ENCODE assay signal across 18 cellular contexts in genomic region chr22:35575116-35575748, GRCh38. TPM values are rescaled to one million over a fixed set of nuclear protein-coding genes. Genes with fewer than 3 reads are reported as not detected.
A peak's percentile ranks its signal among the peaks of the same experiment; 100 is the strongest.
DNase-seq lines count a peak whose midpoint lies in the region; ATAC-seq, FAIRE-seq and TF ChIP-seq lines count a peak whose summit lies in the region.
"Had no signal": no experiment of that assay in that cellular context is flagged by ENCODE, and none has a peak within 500 bp of the region (broad histone marks: within the 10 kb centered on the region; RNA-seq: fewer than 3 reads in every experiment).

No MANE protein-coding gene starts in this region.

- H3K4me3 ChIP-seq in HepG2 (replicated peaks in 1 of 3; ENCODE audit: insufficient read depth in 1 of 3, low read depth in 2 of 3, low read length in 3 of 3) (no peak overlapping the region), right lobe of liver (no peak overlapping the region), GM12878 (no peak overlapping the region), prostate gland (no peak overlapping the region)
- H3K4me3 ChIP-seq: hepatocyte, neural progenitor cell, sigmoid colon, SK-N-MC, thoracic aorta had no signal

- 67% methylated on average over 6 of the region's 15 CpGs for WGBS in HepG2 (ENCODE audit: low lambda C conversion rate)
- WGBS in right lobe of liver (ENCODE audit: insufficient coverage, low coverage, low lambda C conversion rate, missing lambda C conversion rate) = 0% methylated on average over 1 of the region's 15 CpGs
- WGBS in GM12878 (ENCODE audit: insufficient coverage, insufficient replicate concordance, low lambda C conversion rate, missing lambda C conversion rate) = 29% methylated on average over 15 of the region's 15 CpGs
- WGBS in prostate gland = 61% methylated on average over 15 of the region's 15 CpGs

- H3K27ac ChIP-seq in HepG2 (ENCODE audit: extremely low read length, insufficient read depth, low read length) (no peak overlapping the region), right lobe of liver (no peak overlapping the region), GM12878 (ENCODE audit: control insufficient read depth, insufficient read depth) (no peak overlapping the region), prostate gland (no peak overlapping the region)
- H3K27ac ChIP-seq: hepatocyte, neural progenitor cell, sigmoid colon, SK-N-MC, thoracic aorta had no signal

- TF ChIP-seq POLR2A in HepG2 (IDR thresholded peaks at IDR 0.05; ENCODE audit: insufficient read depth in 1 of 2, low read depth in 2 of 2, low read length in 2 of 2) = no peak
- TF ChIP-seq POLR2A in right lobe of liver (IDR thresholded peaks at IDR 0.05) = no peak
- TF ChIP-seq POLR2A in GM12878 (IDR thresholded peaks at IDR 0.05; ENCODE audit: low read depth, low read length) = no peak
- TF ChIP-seq POLR2A in prostate gland (IDR thresholded peaks at IDR 0.05) = no peak

- SMC1A ChIA-PET in GM12878 (lab: Charles Lee; ENCODE audit: uncharacterized antibody, unreplicated experiment) = interaction anchor here (1.8 kb wide), 1 partner anchor 225 kb away, joined by 7 read pairs; no protein-coding TSS in a partner anchor

- H3K79me2 ChIP-seq in HepG2 (ENCODE audit: insufficient read depth, low read length) (no peaks in the 10 kb centered on the region), GM12878 (ENCODE audit: control insufficient read depth, insufficient read depth, low read length) (no peaks in the 10 kb centered on the region)
- H3K79me2 ChIP-seq: hepatocyte had no signal

- CTCF ChIA-PET in HepG2 (lab: Yijun Ruan, JAX; ENCODE audit: low intra/inter-chr PET ratio, low total read pairs) (no interaction called here), GM12878 (lab: Yijun Ruan, JAX) (interaction anchor here (1.1 to 1.3 kb wide), 2 partner anchors 8 to 146 kb away, joined by 4 to 5 read pairs; no protein-coding TSS in a partner anchor)

- intact Hi-C loops in HepG2 (cut with micrococcal nuclease; ENCODE audit: unreplicated experiment) = no loop called here
- intact Hi-C loops in right lobe of liver (cut with DNase I) = loop anchor here in 1 of 2 donors (10.0 kb wide), 1 partner anchor 230 kb away; no protein-coding TSS in a partner anchor
- intact Hi-C loops in GM12878 (cut with micrococcal nuclease; ENCODE audit: unreplicated experiment) = no loop called here
- intact Hi-C loops in prostate gland (cut with DNase I) = no loop called here

- no peak for ATAC-seq in HepG2
- ATAC-seq in right lobe of liver = no peak
- peak; percentile 27 for ATAC-seq in GM12878
- ATAC-seq in stimulated activated naive CD8-positive, alpha-beta T cell treated with anti-CD3 and anti-CD28 coated beads, Interleukin-15, Interleukin-2, amounts not matched to agents 100 U/mL and 50 U/mL, for 24 hours = peak; percentile 52
- ATAC-seq in HG02642 (IDR thresholded peaks at IDR 0.05; ENCODE audit: poor library complexity, unreplicated experiment) = no peak

- H3K9ac ChIP-seq in HepG2 (ENCODE audit: insufficient read depth, low read depth, low read length) (no peak overlapping the region), GM12878 (ENCODE audit: control insufficient read depth, insufficient read depth, low read length) (no peak overlapping the region)
- H3K9ac ChIP-seq: neural progenitor cell had no signal

- H3K9me3 ChIP-seq in HepG2 (ENCODE audit: low read length) (no peaks in the 10 kb centered on the region), right lobe of liver (no peaks in the 10 kb centered on the region), GM12878 (replicated peaks; ENCODE audit: control insufficient read depth, insufficient read depth, low read length) (no peaks in the 10 kb centered on the region), prostate gland (no peaks in the 10 kb centered on the region)
- H3K9me3 ChIP-seq: sigmoid colon, thoracic aorta had no signal

- H3K27me3 ChIP-seq in HepG2 (ENCODE audit: control insufficient read depth in 1 of 2, insufficient read depth in 2 of 2, low read length in 2 of 2) = peaks cover 0 to 19% of the 10 kb centered on the region in 2 experiments; a peak in 3 of 5 replicates
- H3K27me3 ChIP-seq in right lobe of liver = no peaks in the 10 kb centered on the region
- 0 out of 4 replicates have a peak, but pooled peaks cover 1 to 2% of the 10 kb centered on the region in 2 experiments for H3K27me3 ChIP-seq in GM12878 (replicated peaks in 1 of 2; ENCODE audit: control insufficient read depth in 2 of 2, insufficient read depth in 2 of 2, low read length in 1 of 2)
- no peaks in the 10 kb centered on the region for H3K27me3 ChIP-seq in prostate gland (replicated peaks; ENCODE audit: insufficient read depth)
- H3K27me3 ChIP-seq: hepatocyte, neural progenitor cell, sigmoid colon had no signal

- no peaks in the 10 kb centered on the region for H3K4me1 ChIP-seq in HepG2 (ENCODE audit: insufficient read depth, low read length)
- no peaks in the 10 kb centered on the region for H3K4me1 ChIP-seq in right lobe of liver
- no peaks in the 10 kb centered on the region for H3K4me1 ChIP-seq in GM12878 (ENCODE audit: control insufficient read depth, insufficient read depth, low read length)
- H3K4me1 ChIP-seq in prostate gland (replicated peaks) = no peaks in the 10 kb centered on the region
- H3K4me1 ChIP-seq: sigmoid colon had no signal

- BruUV-seq in HepG2 (replicated peaks; lab: Mats Ljungman, UMichigan) = no TSS peak
- BruUV-seq in GM12878 (replicated peaks; lab: Mats Ljungman, UMichigan) = no TSS peak

- POLR2A ChIA-PET in HepG2 (lab: Yijun Ruan, JAX) (no interaction called here), GM12878 (lab: Charles Lee) (interaction anchor here (0.8 kb wide), 1 partner anchor 196 kb away, joined by 5 read pairs; no protein-coding TSS in a partner anchor)

- H3K4me2 ChIP-seq in HepG2 (ENCODE audit: low read depth, low read length) = no peak overlapping the region
- H3K4me2 ChIP-seq in GM12878 (ENCODE audit: control insufficient read depth, insufficient read depth) = no peak overlapping the region
- H3K4me2 ChIP-seq: hepatocyte, neural progenitor cell had no signal

- no peak for FAIRE-seq in HepG2 (lab: Jason Lieb, UNC)
- FAIRE-seq in GM12878 (lab: Jason Lieb, UNC) = no peak
- FAIRE-seq: kidney had no signal

- no peak for TF ChIP-seq RAD21 in HepG2 (CRISPR knock-in tag; IDR thresholded peaks at IDR 0.05)
- TF ChIP-seq RAD21 in GM12878 (IDR thresholded peaks at IDR 0.05; ENCODE audit: insufficient read depth, low read depth, low read length) = no peak

- DNase-seq in HepG2 (ENCODE audit: low spot score) = no peak
- DNase-seq in right lobe of liver = no peak
- peak; percentile 73 for DNase-seq in NCI-H1436 (lab: John Stamatoyannopoulos, UW)
- no peak for DNase-seq in GM12878 (ENCODE audit: low read depth, low spot score)
- DNase-seq in stimulated activated naive CD8-positive, alpha-beta T cell treated with anti-CD3 and anti-CD28 coated beads, Interleukin-15, Interleukin-2, amounts not matched to agents 100 U/mL and 50 U/mL, for 24 hours = no peak
- DNase-seq in SIG-M5 treated with dmso at 0.1 percent for 504 hours (lab: John Stamatoyannopoulos, UW; ENCODE audit: unreplicated experiment) = no peak
- no peak for DNase-seq in prostate gland (ENCODE audit: low spot score)
- DNase-seq: activated CD4-positive, alpha-beta T cell treated with anti-CD3 and anti-CD28 coated beads, Interleukin-2, amount 50 U/mL, for 48 hours; activated T-cell treated with anti-CD3 and anti-CD28 coated beads, Interleukin-2, amount 50 U/mL, for 48 hours; KBM-7; kidney; NCI-H1105 treated with DMSO at 0.1 percent for 48 hours; sigmoid colon had no signal

- in situ Hi-C loops in HepG2 (cut with HindIII; ENCODE audit: extremely low pct_ligation_motif_present, low pct_unique_long_range_greater_than_20kb) (no loop called here), GM12878 (cut with MboI) (no loop called here)

- H2AFZ ChIP-seq in HepG2 (ENCODE audit: low read length) (no peak overlapping the region), GM12878 (ENCODE audit: control insufficient read depth, low read depth, low read length) (no peak overlapping the region)
- H2AFZ ChIP-seq: hepatocyte, neural progenitor cell had no signal

- RAD21 ChIA-PET in GM12878 (lab: Charles Lee; ENCODE audit: unreplicated experiment) = interaction anchor here (1.2 kb wide), 1 partner anchor 224 kb away, joined by 6 read pairs; no protein-coding TSS in a partner anchor

- no peak for TF ChIP-seq CTCF in HepG2 (CRISPR knock-in tag; IDR thresholded peaks at IDR 0.05)
- TF ChIP-seq CTCF in right lobe of liver (IDR thresholded peaks at IDR 0.05) = no peak
- TF ChIP-seq CTCF in GM12878 (IDR thresholded peaks at IDR 0.05 in 2 of 3, conservative IDR thresholded peaks at IDR 0.05 in 1 of 3; ENCODE audit: control insufficient read depth in 2 of 3, extremely low read depth in 1 of 3, insufficient read depth in 1 of 3, low read depth in 3 of 3, low read length in 3 of 3) = no peak
- TF ChIP-seq CTCF in prostate gland (IDR thresholded peaks at IDR 0.05) = no peak

- no peaks in the 10 kb centered on the region for H4K20me1 ChIP-seq in HepG2 (ENCODE audit: insufficient read depth, low read length)
- H4K20me1 ChIP-seq in GM12878 (ENCODE audit: control insufficient read depth, insufficient read depth) = no peaks in the 10 kb centered on the region; the same call in 1 of the 2 replicates

- H3K36me3 ChIP-seq in HepG2 (replicated peaks in 1 of 2; ENCODE audit: control insufficient read depth in 1 of 2, insufficient read depth in 2 of 2, low read length in 2 of 2) = no peaks in the 10 kb centered on the region
- no peaks in the 10 kb centered on the region for H3K36me3 ChIP-seq in right lobe of liver
- H3K36me3 ChIP-seq in GM12878 (ENCODE audit: control insufficient read depth in 2 of 2, insufficient read depth in 2 of 2, low read length in 1 of 2) = no peaks in the 10 kb centered on the region
- no peaks in the 10 kb centered on the region for H3K36me3 ChIP-seq in prostate gland
- H3K36me3 ChIP-seq: neural progenitor cell, sigmoid colon, thoracic aorta had no signal

- TF ChIP-seq EP300 in HepG2 (IDR thresholded peaks at IDR 0.05; ENCODE audit: low read depth in 2 of 2, low read length in 2 of 2) (no peak), HepG2 (CRISPR knock-in tag; IDR thresholded peaks at IDR 0.05; ENCODE audit: borderline replicate concordance) (no peak), GM12878 (IDR thresholded peaks at IDR 0.05; ENCODE audit: borderline replicate concordance in 1 of 2, control insufficient read depth in 1 of 2, low read depth in 2 of 2, low read length in 2 of 2) (no peak)

RNA-seq across cellular contexts. Expression of gene RASD2, which starts 34.6 kb away (rescaled TPM):
- total RNA-seq in HepG2 (2016; rRNA removed; fragmentation: Illumina TruSeq; extraction: Trizol) (not detected in 2 replicates), right lobe of liver (under 1 TPM in 4 of 6 experiments, not detected in 2; 0.05 to 0.20 (median 0.07) TPM), GM12878 (2014; rRNA removed) (not detected in 2 replicates), GM12878 (2014; rRNA removed; fragmentation: Illumina TruSeq; extraction: Trizol) (not detected in 2 replicates), GM12878 (2021) (not detected in 2 replicates), prostate gland (1 to 10 TPM; 6.2 to 8.0 TPM)
- not detected in 2 replicates for total RNA-seq in HepG2 (2016; cell fraction: cytosol; rRNA removed; fragmentation: Illumina TruSeq; extraction: Trizol; ENCODE audit: low read depth)
- not detected in 2 replicates for total RNA-seq in HepG2 (2016; cell fraction: insoluble cytoplasmic fraction; rRNA removed; fragmentation: Illumina TruSeq; extraction: Trizol)
- not detected in 2 replicates for total RNA-seq in HepG2 (2016; cell fraction: membrane; rRNA removed; fragmentation: Illumina TruSeq; extraction: Trizol)
- total RNA-seq in HepG2 (2016; cell fraction: nucleus; rRNA removed; fragmentation: Illumina TruSeq; extraction: Trizol) = not detected in 2 replicates
- polyA plus RNA-seq in HepG2 (2011; rRNA removed) (not detected in 2 replicates), GM12878 (2011; rRNA removed) (0.03 TPM in 1 of 2 replicates, not detected in the other), GM12878 (2014; fragmentation: Illumina TruSeq; extraction: Trizol) (not detected in 2 replicates), GM12878 (2014; fragmentation: Nextera tagmentation; extraction: Ambion mirVana) (not detected), GM12878 (2014; rRNA removed) (not detected in 2 replicates), GM12878 (2016; fragmentation: Nextera tagmentation; extraction: Ambion mirVana) (not detected)
- not detected in 2 replicates for polyA plus RNA-seq in HepG2 (2011; cell fraction: cytosol; rRNA removed)
- not detected in 2 replicates for polyA plus RNA-seq in HepG2 (2011; cell fraction: nucleus; rRNA removed)
- polyA plus RNA-seq in HepG2 (2012) = not detected in 2 replicates
- polyA plus RNA-seq in HepG2 (2016; cell fraction: cytosol; fragmentation: Illumina TruSeq; extraction: Trizol; ENCODE audit: low read depth) = not detected in 2 replicates
- not detected in 2 replicates for polyA plus RNA-seq in HepG2 (2016; cell fraction: insoluble cytoplasmic fraction; fragmentation: Illumina TruSeq; extraction: Trizol; ENCODE audit: low read depth)
- polyA plus RNA-seq in HepG2 (2016; cell fraction: membrane; fragmentation: Illumina TruSeq; extraction: Trizol; ENCODE audit: low read depth) = not detected in 2 replicates
- not detected in 2 replicates for polyA plus RNA-seq in HepG2 (2016; cell fraction: nucleus; fragmentation: Illumina TruSeq; extraction: Trizol; ENCODE audit: insufficient read depth, low read depth)
- 0.14 TPM in 1 of 2 replicates, not detected in the other for polyA minus RNA-seq in HepG2 (2011; rRNA and poly(A)+ RNA removed; ENCODE audit: low replicate concordance)
- polyA minus RNA-seq in HepG2 (2011; cell fraction: cytosol; rRNA and poly(A)+ RNA removed) = not detected in 2 replicates
- not detected in 2 replicates for polyA minus RNA-seq in HepG2 (2011; cell fraction: nucleus; rRNA and poly(A)+ RNA removed)
- not detected in 2 replicates for total RNA-seq in GM12878 (2013; cell fraction: nucleolus; rRNA removed)
- not detected for polyA plus RNA-seq in GM12878 (2011; ENCODE audit: low read depth)
- polyA plus RNA-seq in GM12878 (2011; cell fraction: cytosol; rRNA removed) = not detected in 2 replicates
- polyA plus RNA-seq in GM12878 (2011; cell fraction: nucleus; rRNA removed) = 0.03 TPM in 2 replicates
- polyA plus RNA-seq in GM12878 (2012) = 0.04 TPM in 1 of 2 replicates, not detected in the other
- not detected in 2 replicates for polyA minus RNA-seq in GM12878 (2011; rRNA and poly(A)+ RNA removed)
- polyA minus RNA-seq in GM12878 (2011; cell fraction: cytosol; rRNA and poly(A)+ RNA removed) = not detected in 2 replicates
- not detected in 2 replicates for polyA minus RNA-seq in GM12878 (2011; cell fraction: nucleus; rRNA and poly(A)+ RNA removed)

RNA-seq across cellular contexts. Expression of gene MB, which starts 41.9 kb away (rescaled TPM):
- total RNA-seq in HepG2 (2016; rRNA removed; fragmentation: Illumina TruSeq; extraction: Trizol) (not detected in 2 replicates), right lobe of liver (10 to 100 TPM in 1 of 6 experiments, 1 to 10 TPM in 3, under 1 TPM in 2; 0.61 to 10.2 (median 1.3) TPM), GM12878 (2014; rRNA removed) (0.16 and 0.23 TPM in 2 replicates), GM12878 (2014; rRNA removed; fragmentation: Illumina TruSeq; extraction: Trizol) (0.31 TPM in 1 of 2 replicates, not detected in the other), GM12878 (2021) (0.41 TPM in 1 of 2 replicates, not detected in the other), prostate gland (10 to 100 TPM in 1 of 2 donors, 1 to 10 TPM in 1; 9.9 to 71.8 TPM)
- total RNA-seq in HepG2 (2016; cell fraction: cytosol; rRNA removed; fragmentation: Illumina TruSeq; extraction: Trizol; ENCODE audit: low read depth) = not detected in 2 replicates
- total RNA-seq in HepG2 (2016; cell fraction: insoluble cytoplasmic fraction; rRNA removed; fragmentation: Illumina TruSeq; extraction: Trizol) = not detected in 2 replicates
- not detected in 2 replicates for total RNA-seq in HepG2 (2016; cell fraction: membrane; rRNA removed; fragmentation: Illumina TruSeq; extraction: Trizol)
- total RNA-seq in HepG2 (2016; cell fraction: nucleus; rRNA removed; fragmentation: Illumina TruSeq; extraction: Trizol) = not detected in 2 replicates
- polyA plus RNA-seq in HepG2 (2011; rRNA removed) (0.07 TPM in 2 replicates), GM12878 (2011; rRNA removed) (0.19 and 0.33 TPM in 2 replicates), GM12878 (2014; fragmentation: Illumina TruSeq; extraction: Trizol) (0.15 TPM in 1 of 2 replicates, not detected in the other), GM12878 (2014; fragmentation: Nextera tagmentation; extraction: Ambion mirVana) (under 1 TPM in 1 of 2 experiments, not detected in 1; 0.09 TPM), GM12878 (2014; rRNA removed) (0.18 and 0.24 TPM in 2 replicates), GM12878 (2016; fragmentation: Nextera tagmentation; extraction: Ambion mirVana) (not detected)
- 0.09 and 0.13 TPM in 2 replicates for polyA plus RNA-seq in HepG2 (2011; cell fraction: cytosol; rRNA removed)
- polyA plus RNA-seq in HepG2 (2011; cell fraction: nucleus; rRNA removed) = not detected in 2 replicates
- not detected in 2 replicates for polyA plus RNA-seq in HepG2 (2012)
- polyA plus RNA-seq in HepG2 (2016; cell fraction: cytosol; fragmentation: Illumina TruSeq; extraction: Trizol; ENCODE audit: low read depth) = not detected in 2 replicates
- not detected in 2 replicates for polyA plus RNA-seq in HepG2 (2016; cell fraction: insoluble cytoplasmic fraction; fragmentation: Illumina TruSeq; extraction: Trizol; ENCODE audit: low read depth)
- polyA plus RNA-seq in HepG2 (2016; cell fraction: membrane; fragmentation: Illumina TruSeq; extraction: Trizol; ENCODE audit: low read depth) = not detected in 2 replicates
- not detected in 2 replicates for polyA plus RNA-seq in HepG2 (2016; cell fraction: nucleus; fragmentation: Illumina TruSeq; extraction: Trizol; ENCODE audit: insufficient read depth, low read depth)
- polyA minus RNA-seq in HepG2 (2011; rRNA and poly(A)+ RNA removed; ENCODE audit: low replicate concordance) = 4.6 TPM in 1 of 2 replicates, not detected in the other
- not detected in 2 replicates for polyA minus RNA-seq in HepG2 (2011; cell fraction: cytosol; rRNA and poly(A)+ RNA removed)
- polyA minus RNA-seq in HepG2 (2011; cell fraction: nucleus; rRNA and poly(A)+ RNA removed) = not detected in 2 replicates
- total RNA-seq in GM12878 (2013; cell fraction: nucleolus; rRNA removed) = not detected in 2 replicates
- not detected for polyA plus RNA-seq in GM12878 (2011; ENCODE audit: low read depth)
- 0.18 and 0.48 TPM in 2 replicates for polyA plus RNA-seq in GM12878 (2011; cell fraction: cytosol; rRNA removed)
- 0.31 TPM in 1 of 2 replicates, not detected in the other for polyA plus RNA-seq in GM12878 (2011; cell fraction: nucleus; rRNA removed)
- not detected in 2 replicates for polyA plus RNA-seq in GM12878 (2012)
- not detected in 2 replicates for polyA minus RNA-seq in GM12878 (2011; rRNA and poly(A)+ RNA removed)
- not detected in 2 replicates for polyA minus RNA-seq in GM12878 (2011; cell fraction: cytosol; rRNA and poly(A)+ RNA removed)
- not detected in 2 replicates for polyA minus RNA-seq in GM12878 (2011; cell fraction: nucleus; rRNA and poly(A)+ RNA removed)
- total RNA-seq: hepatocyte, kidney, thoracic aorta had no signal

Comparison
In these comparisons a context has a peak if more than half of its experiments do, and no peak if none do; other contexts are left out.
1. ATAC-seq: peak in GM12878 (single experiment) and stimulated activated naive CD8-positive, alpha-beta T cell treated with anti-CD3 and anti-CD28 coated beads, Interleukin-15, Interleukin-2, amounts not matched to agents 100 U/mL and 50 U/mL, for 24 hours (single experiment); none in HepG2 (single experiment), right lobe of liver (0 of 4) and HG02642 (single experiment).
2. Of the 75 proteins assayed by ChIP-seq in both HepG2 and GM12878: peak only in HepG2: none; only in GM12878: PBX3; in both: none; in neither: 74.